8 cellular contexts compared by ENCODE assay signal in the genomic region with DNA sequence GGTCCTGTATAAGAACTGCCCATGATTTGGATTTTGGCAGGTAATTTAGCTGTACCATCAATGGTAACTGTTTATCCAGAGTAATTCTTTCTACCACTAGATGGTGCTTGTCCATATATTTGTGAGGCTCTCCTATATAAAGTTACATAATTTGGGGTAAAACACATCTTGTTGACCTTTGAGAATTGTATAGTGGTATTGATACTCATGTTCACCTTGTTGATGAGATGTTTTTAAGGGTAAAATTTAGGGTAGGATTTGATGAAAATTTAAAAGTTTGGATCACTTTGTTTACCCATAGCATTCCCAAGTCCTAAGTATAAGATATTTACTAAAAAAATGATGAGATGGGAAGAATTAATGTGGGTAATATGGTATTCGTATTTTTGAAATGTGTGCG. TPM values are rescaled to one million over a fixed set of nuclear protein-coding genes. Genes with fewer than 3 reads are reported as not detected.
DNase-seq lines count a peak whose midpoint lies in the region; ATAC-seq and TF ChIP-seq lines count a peak whose summit lies in the region.

No MANE protein-coding gene starts in this region.

- no peak overlapping the region for H3K9ac ChIP-seq in mammary epithelial cell (ENCODE audit: insufficient read depth, low read length)

- peak; percentile 43 to 46 for ATAC-seq in activated CD4-positive, CD25-positive, alpha-beta regulatory T cell treated with anti-CD3 and anti-CD28 coated beads, Interleukin-2, amount 50 U/mL, for 24 hours
- ATAC-seq in HG02938 (IDR thresholded peaks at IDR 0.05; ENCODE audit: unreplicated experiment): peak; percentile 50

- no TSS peak for BruUV-seq in mammary epithelial cell (replicated peaks; lab: Mats Ljungman, UMichigan)

- peaks cover 48% of the 10 kb centered on the region for H3K79me2 ChIP-seq in mammary epithelial cell (ENCODE audit: insufficient read depth, low read length)

- H3K4me3 ChIP-seq in mammary epithelial cell (replicated peaks in 1 of 3; ENCODE audit: insufficient read depth in 1 of 3, low read depth in 2 of 3, low read length in 3 of 3): no peak overlapping the region

- 42% methylated on average over 2 of the region's 2 CpGs for WGBS in mammary epithelial cell (ENCODE audit: low coverage, missing lambda C conversion rate)

- intact Hi-C loops in mammary epithelial cell (cut with micrococcal nuclease): loop anchor here (1.0 to 5.0 kb wide), 2 partner anchors 53 to 134 kb away; no protein-coding TSS in a partner anchor

- dilution Hi-C loops in mammary epithelial cell (cut with HindIII; ENCODE audit: low sequenced_read_pairs): no loop called here

- no peaks in the 10 kb centered on the region for H3K36me3 ChIP-seq in mammary epithelial cell (ENCODE audit: insufficient read depth, low read length)

- CTCF ChIA-PET in mammary epithelial cell (lab: Charles Lee; ENCODE audit: low non-redundant PET): interaction anchor here (0.9 kb wide), 1 partner anchor 11 kb away, joined by 6 read pairs; no protein-coding TSS in a partner anchor

- DNase-seq in activated CD4-positive, CD25-positive, alpha-beta regulatory T cell (lab: John Stamatoyannopoulos, UW): no peak
- DNase-seq in NCI-H460 (ENCODE audit: extremely low read depth, low read depth) (peak; percentile 35), mammary epithelial cell (no peak), medulla oblongata (ENCODE audit: extremely low spot score) (peak; percentile 65), islet precursor cell (no peak), foreskin melanocyte (no peak)

- in situ Hi-C loops in mammary epithelial cell (cut with MboI; ENCODE audit: low sequenced_read_pairs in 2 of 2): loop anchor here (5.0 to 10.0 kb wide), 2 partner anchors 130 to 132 kb away; no protein-coding TSS in a partner anchor

- H3K27ac ChIP-seq in mammary epithelial cell (ENCODE audit: insufficient read depth, low read depth, low read length): no peak overlapping the region

- H4K20me1 ChIP-seq in mammary epithelial cell (ENCODE audit: insufficient read depth, low read length): no peaks in the 10 kb centered on the region

- no peaks in the 10 kb centered on the region for H3K9me3 ChIP-seq in mammary epithelial cell (replicated peaks; ENCODE audit: insufficient read depth, low read length)

- peaks cover 9% of the 10 kb centered on the region for H3K4me1 ChIP-seq in mammary epithelial cell (ENCODE audit: insufficient read depth, low read length)

- no peak overlapping the region for H3K4me2 ChIP-seq in mammary epithelial cell (ENCODE audit: insufficient read depth, low read depth, low read length)

- no peak overlapping the region for H2AFZ ChIP-seq in mammary epithelial cell (ENCODE audit: low read depth, low read length)

- H3K27me3 ChIP-seq in mammary epithelial cell (ENCODE audit: insufficient read depth, low read length): no peaks in the 10 kb centered on the region

- TF ChIP-seq CTCF in mammary epithelial cell (conservative IDR thresholded peaks at IDR 0.05 in 1 of 2, IDR thresholded peaks at IDR 0.05 in 1 of 2; ENCODE audit: extremely low read depth in 1 of 2, insufficient read depth in 1 of 2, low read depth in 1 of 2, low read length in 2 of 2): peak; percentile 63 to 82

RNA-seq across cellular contexts. Expression of a gene that starts 31.6 kb away (rescaled TPM):
- 27.1 and 30.7 TPM in 2 replicates for total RNA-seq in NCI-H460 (2014; rRNA removed; shearing (Covaris generic))
- 9.3 and 10.4 TPM in 2 replicates for polyA plus RNA-seq in NCI-H460 (2014; cell fraction: nucleus; rRNA removed)
- 10 to 100 TPM; 17.4 to 19.7 TPM for total RNA-seq in mammary epithelial cell
- 15.7 TPM for polyA plus RNA-seq in mammary epithelial cell
- polyA minus RNA-seq in mammary epithelial cell: 36.2 TPM

Comparison
In these comparisons a context has a peak if more than half of its experiments do, and no peak if none do; other contexts are left out.
1. DNase-seq: peak in NCI-H460 (single experiment) and medulla oblongata (single experiment); none in activated CD4-positive, CD25-positive, alpha-beta regulatory T cell (0 of 4), mammary epithelial cell (single experiment), islet precursor cell (single experiment) and foreskin melanocyte (single experiment).